ENCODE assay signal across 8 cellular contexts in genomic region chr19:48169585-48169973, GRCh38. TPM values are rescaled to one million over a fixed set of nuclear protein-coding genes. Genes with fewer than 3 reads are reported as not detected.
A peak's percentile ranks its signal among the peaks of the same experiment; 100 is the strongest.
DNase-seq lines count a peak whose midpoint lies in the region; ATAC-seq, FAIRE-seq and TF ChIP-seq lines count a peak whose summit lies in the region.

No MANE protein-coding gene starts in this region.

- H3K79me2 ChIP-seq in mammary epithelial cell (ENCODE audit: insufficient read depth, low read length): peaks cover 61% of the 10 kb centered on the region
- peaks cover 38% of the 10 kb centered on the region for H3K79me2 ChIP-seq in keratinocyte (ENCODE audit: control insufficient read depth, insufficient read depth, low read length)

- peak overlapping the region; percentile 93 for H3K4me2 ChIP-seq in mammary epithelial cell (ENCODE audit: insufficient read depth, low read depth, low read length)
- H3K4me2 ChIP-seq in keratinocyte (ENCODE audit: control insufficient read depth, extremely low read depth, insufficient read depth, low read depth, low read length): peak overlapping the region; percentile 84

- H3K36me3 ChIP-seq in mammary epithelial cell (ENCODE audit: insufficient read depth, low read length) (peaks cover 4% of the 10 kb centered on the region), keratinocyte (ENCODE audit: control insufficient read depth in 2 of 2, extremely low read depth in 1 of 2, insufficient read depth in 2 of 2, low read length in 2 of 2) (peaks cover 3 to 8% of the 10 kb centered on the region in 2 experiments)

- CTCF ChIA-PET in activated B cell treated with CpG ODN at 0.5 μM for 24 hours (lab: Charles Lee): interaction anchor here (1.0 kb wide), 1 partner anchor 17 kb away, joined by 3 read pairs; no protein-coding TSS in a partner anchor
- CTCF ChIA-PET in mammary epithelial cell (lab: Charles Lee; ENCODE audit: low non-redundant PET): interaction anchor here (0.6 kb wide), 3 partner anchors 17 to 72 kb away, joined by 3 to 8 read pairs (median 6); no protein-coding TSS in a partner anchor

- H3K27ac Mint-ChIP-seq in activated B cell treated with CpG ODN at 0.5 μM for 24 hours: peak overlapping the region; percentile 99

- DNase-seq in DMS53 treated with DMSO at 0.1 percent for 48 hours (lab: John Stamatoyannopoulos, UW; ENCODE audit: unreplicated experiment): peak; percentile 64
- DNase-seq in NCI-H2107 (lab: John Stamatoyannopoulos, UW): peak; percentile 43
- DNase-seq in activated B cell treated with CpG ODN at 0.5 μM for 24 hours: peak; percentile 85
- DNase-seq in mammary epithelial cell: peak; percentile 66
- DNase-seq in keratinocyte (ENCODE audit: low read depth, low spot score): peak; percentile 48
- DNase-seq in stimulated activated CD4-positive, alpha-beta T cell treated with anti-CD3 and anti-CD28 coated beads, Interleukin-15, amount 100 ng/mL, for 48 hours (ENCODE audit: low read depth in 2 of 2): peak; percentile 87 to 89

- H3K4me1 ChIP-seq in mammary epithelial cell (ENCODE audit: insufficient read depth, low read length) (peaks cover 10% of the 10 kb centered on the region), keratinocyte (ENCODE audit: control insufficient read depth, extremely low read depth, insufficient read depth, low read length) (peaks cover 12% of the 10 kb centered on the region)

- H3K4me1 Mint-ChIP-seq in activated B cell treated with CpG ODN at 0.5 μM for 24 hours: peaks cover 21% of the 10 kb centered on the region

- no peaks in the 10 kb centered on the region for H3K9me3 ChIP-seq in mammary epithelial cell (replicated peaks; ENCODE audit: insufficient read depth, low read length)
- no peaks in the 10 kb centered on the region for H3K9me3 ChIP-seq in keratinocyte (ENCODE audit: control insufficient read depth, low read depth, low read length)

- POLR2A ChIA-PET in activated B cell treated with CpG ODN at 0.5 μM for 24 hours (lab: Charles Lee): interaction anchor here (0.5 to 2.9 kb wide), 20 partner anchors 16 to 1881 kb away, joined by 3 to 32 read pairs (median 6); partner anchors contain the start of genes CARD8, SYNGR4 and TMEM143

- H3K27me3 Mint-ChIP-seq in activated B cell treated with CpG ODN at 0.5 μM for 24 hours: no peaks in the 10 kb centered on the region

- intact Hi-C loops in activated B cell treated with CpG ODN at 0.5 μM for 24 hours (cut with micrococcal nuclease): no loop called here
- intact Hi-C loops in mammary epithelial cell (cut with micrococcal nuclease): loop anchor here (1.0 kb wide), 1 partner anchor 91 kb away; no protein-coding TSS in a partner anchor

- no peak for TF ChIP-seq CTCF in activated B cell treated with CpG ODN at 0.5 μM for 24 hours (IDR thresholded peaks at IDR 0.05)
- no peak for TF ChIP-seq CTCF in mammary epithelial cell (conservative IDR thresholded peaks at IDR 0.05 in 1 of 2, IDR thresholded peaks at IDR 0.05 in 1 of 2; ENCODE audit: extremely low read depth in 1 of 2, insufficient read depth in 1 of 2, low read depth in 1 of 2, low read length in 2 of 2)
- no peak for TF ChIP-seq CTCF in keratinocyte (optimal IDR thresholded peaks at IDR 0.05 in 1 of 3, IDR thresholded peaks at IDR 0.05 in 1 of 3, conservative IDR thresholded peaks at IDR 0.05 in 1 of 3; ENCODE audit: extremely low read depth in 1 of 3, insufficient read depth in 2 of 3, low read length in 3 of 3)

- H3K4me3 ChIP-seq in mammary epithelial cell (replicated peaks in 1 of 3; ENCODE audit: insufficient read depth in 1 of 3, low read depth in 2 of 3, low read length in 3 of 3): peak overlapping the region; percentile 93 to 100 (median 97)
- H3K4me3 ChIP-seq in keratinocyte (ENCODE audit: control insufficient read depth in 2 of 3, extremely low read depth in 1 of 3, insufficient read depth in 2 of 3, low read depth in 1 of 3, low read length in 3 of 3): peak overlapping the region; percentile 84 to 96 (median 92)

- FAIRE-seq in keratinocyte (lab: Jason Lieb, UNC): no peak

- WGBS in mammary epithelial cell (ENCODE audit: low coverage, missing lambda C conversion rate): 4% methylated on average over 11 of the region's 16 CpGs

- H3K9ac ChIP-seq in mammary epithelial cell (ENCODE audit: insufficient read depth, low read length) (peak overlapping the region; percentile 84), keratinocyte (ENCODE audit: control insufficient read depth, extremely low read depth, insufficient read depth, low read length) (peak overlapping the region; percentile 89)

- dilution Hi-C loops in mammary epithelial cell (cut with HindIII; ENCODE audit: low sequenced_read_pairs): loop anchor here (5.0 kb wide), 1 partner anchor 37 kb away; no protein-coding TSS in a partner anchor
- dilution Hi-C loops in keratinocyte (cut with MboI; ENCODE audit: extremely low pct_ligation_motif_present, low sequenced_read_pairs): no loop called here

- H3K9me1 ChIP-seq in keratinocyte (ENCODE audit: control insufficient read depth, extremely low read depth, insufficient read depth, low read length): no peaks in the 10 kb centered on the region

- H4K20me1 ChIP-seq in mammary epithelial cell (ENCODE audit: insufficient read depth, low read length) (no peaks in the 10 kb centered on the region), keratinocyte (ENCODE audit: control insufficient read depth, extremely low read depth, insufficient read depth, low read length) (no peaks in the 10 kb centered on the region)

- H3K27me3 ChIP-seq in mammary epithelial cell (ENCODE audit: insufficient read depth, low read length) (no peaks in the 10 kb centered on the region), keratinocyte (ENCODE audit: control insufficient read depth, extremely low read depth, insufficient read depth, low read length) (no peaks in the 10 kb centered on the region)

- no TSS peak for BruUV-seq in mammary epithelial cell (replicated peaks; lab: Mats Ljungman, UMichigan)

- H2AFZ ChIP-seq in mammary epithelial cell (ENCODE audit: low read depth, low read length) (peak overlapping the region; percentile 98), keratinocyte (ENCODE audit: control insufficient read depth, low read length) (peak overlapping the region; percentile 97)

- H3K4me3 Mint-ChIP-seq in activated B cell treated with CpG ODN at 0.5 μM for 24 hours: peak overlapping the region; percentile 100

- no peaks in the 10 kb centered on the region for H3K9me3 Mint-ChIP-seq in activated B cell treated with CpG ODN at 0.5 μM for 24 hours

- ATAC-seq in HG02840 (IDR thresholded peaks at IDR 0.05; ENCODE audit: low FRiP score, unreplicated experiment) (peak; percentile 12), activated B cell treated with CpG ODN at 0.5 μM for 24 hours (ENCODE audit: low read depth) (peak; percentile 67), GM18519 (IDR thresholded peaks at IDR 0.05; ENCODE audit: low FRiP score, unreplicated experiment) (no peak)

- peaks cover 35% of the 10 kb centered on the region for H3K36me3 Mint-ChIP-seq in activated B cell treated with CpG ODN at 0.5 μM for 24 hours (ENCODE audit: low read depth)

- in situ Hi-C loops in mammary epithelial cell (cut with MboI; ENCODE audit: low sequenced_read_pairs in 2 of 2): no loop called here

- H3K27ac ChIP-seq in mammary epithelial cell (ENCODE audit: insufficient read depth, low read depth, low read length): peak overlapping the region; percentile 71
- peak overlapping the region; percentile 82 for H3K27ac ChIP-seq in keratinocyte (ENCODE audit: control insufficient read depth, insufficient read depth, low read length)

RNA-seq across cellular contexts. Expression of gene LIG1, which starts 0.6 kb away (rescaled TPM):
- total RNA-seq in activated B cell treated with CpG ODN at 0.5 μM for 24 hours (41.8 and 42.9 TPM in 2 replicates), mammary epithelial cell (10 to 100 TPM; 14.0 to 55.7 TPM)
- polyA plus RNA-seq in mammary epithelial cell (46.2 TPM), keratinocyte (10.6 to 19.0 TPM (median 16.5 TPM) in 3 replicates)
- polyA minus RNA-seq in mammary epithelial cell (32.1 TPM), keratinocyte (7.5 to 36.5 TPM (median 19.8 TPM) in 3 replicates)
- polyA plus RNA-seq in keratinocyte (2011; ENCODE audit: low read depth): 14.2 TPM
- polyA plus RNA-seq in keratinocyte (2011; cell fraction: cytosol; rRNA removed): 5.1 and 8.2 TPM in 2 replicates
- polyA plus RNA-seq in keratinocyte (2011; cell fraction: nucleus; rRNA removed): 20.7 and 27.7 TPM in 2 replicates
- 7.5 and 26.6 TPM in 2 replicates for polyA plus RNA-seq in keratinocyte (2012; ENCODE audit: low replicate concordance)
- 17.3 TPM for polyA minus RNA-seq in keratinocyte (2011; cell fraction: cytosol; rRNA and poly(A)+ RNA removed)
- polyA minus RNA-seq in keratinocyte (2011; cell fraction: nucleus; rRNA and poly(A)+ RNA removed): 12.3 and 14.5 TPM in 2 replicates

RNA-seq across cellular contexts. Expression of gene ZSWIM9, which starts 0.9 kb away (rescaled TPM):
- total RNA-seq in activated B cell treated with CpG ODN at 0.5 μM for 24 hours (5.7 and 8.6 TPM in 2 replicates), mammary epithelial cell (1 to 10 TPM; 1.8 to 6.4 TPM)
- polyA plus RNA-seq in mammary epithelial cell (0.36 TPM), keratinocyte (0.28 to 0.46 TPM (median 0.41 TPM) in 3 replicates)
- polyA minus RNA-seq in mammary epithelial cell (0.21 TPM), keratinocyte (0.06 to 0.43 TPM (median 0.16 TPM) in 3 replicates)
- 0.40 TPM for polyA plus RNA-seq in keratinocyte (2011; ENCODE audit: low read depth)
- 0.26 and 1.1 TPM in 2 replicates for polyA plus RNA-seq in keratinocyte (2011; cell fraction: cytosol; rRNA removed)
- polyA plus RNA-seq in keratinocyte (2011; cell fraction: nucleus; rRNA removed): 1.5 and 2.1 TPM in 2 replicates
- 1.5 and 5.2 TPM in 2 replicates for polyA plus RNA-seq in keratinocyte (2012; ENCODE audit: low replicate concordance)
- polyA minus RNA-seq in keratinocyte (2011; cell fraction: cytosol; rRNA and poly(A)+ RNA removed): 1.9 TPM
- polyA minus RNA-seq in keratinocyte (2011; cell fraction: nucleus; rRNA and poly(A)+ RNA removed): 1.1 and 1.2 TPM in 2 replicates

RNA-seq across cellular contexts. Expression of gene PLA2G4C, which starts 59.0 kb away (rescaled TPM):
- total RNA-seq in activated B cell treated with CpG ODN at 0.5 μM for 24 hours: 14.9 and 16.6 TPM in 2 replicates
- 1 to 10 TPM; 2.7 to 3.2 TPM for total RNA-seq in mammary epithelial cell
- 0.28 TPM for polyA plus RNA-seq in mammary epithelial cell
- not detected for polyA minus RNA-seq in mammary epithelial cell
- 0.35 to 1.3 TPM (median 0.56 TPM) in 3 replicates for polyA plus RNA-seq in keratinocyte
- polyA plus RNA-seq in keratinocyte (2011; ENCODE audit: low read depth): 3.6 TPM
- polyA plus RNA-seq in keratinocyte (2011; cell fraction: cytosol; rRNA removed): 1.2 TPM in 2 replicates
- 1.8 and 2.7 TPM in 2 replicates for polyA plus RNA-seq in keratinocyte (2011; cell fraction: nucleus; rRNA removed)
- polyA plus RNA-seq in keratinocyte (2012; ENCODE audit: low replicate concordance): 1.8 and 3.5 TPM in 2 replicates
- polyA minus RNA-seq in keratinocyte: 0.16 to 1.2 TPM (median 0.56 TPM) in 3 replicates
- polyA minus RNA-seq in keratinocyte (2011; cell fraction: cytosol; rRNA and poly(A)+ RNA removed): not detected
- 4.7 and 5.0 TPM in 2 replicates for polyA minus RNA-seq in keratinocyte (2011; cell fraction: nucleus; rRNA and poly(A)+ RNA removed)
